8 cellular contexts compared by ENCODE assay signal in the genomic region with DNA sequence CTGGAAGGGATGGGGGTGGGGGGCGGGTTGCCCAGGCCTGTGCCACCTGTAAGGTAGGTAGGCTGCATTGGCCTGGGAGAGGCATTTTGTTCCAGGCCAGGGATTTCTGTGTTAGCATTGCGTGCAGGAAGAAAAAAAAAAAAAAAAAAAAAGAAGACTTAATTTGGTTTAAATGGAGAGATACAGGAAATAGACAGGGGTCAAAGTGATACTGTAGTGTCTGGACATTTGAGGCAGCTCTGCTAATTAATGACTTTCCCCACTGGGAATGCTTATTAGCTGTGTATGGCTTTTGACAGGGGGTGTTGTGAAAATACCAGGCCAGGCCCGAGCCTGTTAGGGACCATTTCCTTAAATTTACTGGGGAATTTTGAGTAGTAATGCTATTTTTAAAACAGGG.
DNase-seq lines count a peak whose midpoint lies in the region; ATAC-seq and TF ChIP-seq lines count a peak whose summit lies in the region.

No MANE protein-coding gene starts in this region.

- ATAC-seq in HG03045 (IDR thresholded peaks at IDR 0.05; ENCODE audit: unreplicated experiment) = no peak

- 0 out of 2 replicates have a peak, but pooled peaks cover 3% of the 10 kb centered on the region for H3K36me3 ChIP-seq in ACC112 (ENCODE audit: insufficient read depth, low read length)
- H3K36me3 ChIP-seq in HEK293 (ENCODE audit: control insufficient read depth in 2 of 2, insufficient read depth in 1 of 2, low read length in 2 of 2) = peaks cover 0 to 9% of the 10 kb centered on the region in 2 experiments; a peak in 1 of 3 replicates
- H3K36me3 ChIP-seq in brain microvascular endothelial cell (replicated peaks) = no peaks in the 10 kb centered on the region
- peaks cover 0 to 3% of the 10 kb centered on the region in 2 donors for H3K36me3 ChIP-seq in mucosa of rectum (ENCODE audit: control insufficient read depth in 2 of 2, insufficient read depth in 2 of 2, low read length in 2 of 2)

- H3K27ac ChIP-seq in ACC112 (ENCODE audit: low read depth, low read length) (no peak overlapping the region), HEK293 (ENCODE audit: extremely low read depth, low read depth, low read length) (peak overlapping the region; percentile 87; the same call in 1 of the 2 replicates), brain microvascular endothelial cell (no peak overlapping the region), mucosa of rectum (ENCODE audit: low read depth in 2 of 2, low read length in 2 of 2) (peak overlapping the region in 1 of 2 donors; percentile 84)

- H3K9me3 ChIP-seq in HEK293 (ENCODE audit: control insufficient read depth, insufficient read depth, low read depth, low read length) (no peaks in the 10 kb centered on the region), mucosa of rectum (ENCODE audit: control insufficient read depth in 2 of 2, low read length in 2 of 2) (no peaks in the 10 kb centered on the region)

- in situ Hi-C loops in brain microvascular endothelial cell (cut with HindIII; ENCODE audit: low pct_ligation_motif_present, low sequenced_read_pairs) = no loop called here

- H3K27me3 ChIP-seq in ACC112 (ENCODE audit: insufficient read depth, low read length) (no peaks in the 10 kb centered on the region), brain microvascular endothelial cell (replicated peaks) (no peaks in the 10 kb centered on the region), mucosa of rectum (ENCODE audit: control insufficient read depth in 2 of 2, insufficient read depth in 2 of 2, low read length in 2 of 2) (no peaks in the 10 kb centered on the region)

- DNase-seq in brain microvascular endothelial cell (no peak), NCI-H2171 treated with DMSO at 0.1 percent for 48 hours (lab: John Stamatoyannopoulos, UW) (no peak), DMS79 (lab: John Stamatoyannopoulos, UW) (no peak), C1 segment of cervical spinal cord (lab: John Stamatoyannopoulos, UW) (no peak)

- H3K79me2 ChIP-seq in ACC112 (ENCODE audit: control insufficient read depth, insufficient read depth, low read length, unreplicated experiment) = peaks cover 58% of the 10 kb centered on the region

- H3K4me3 ChIP-seq in ACC112 (ENCODE audit: low read depth, low read length) = peak overlapping the region; percentile 87
- H3K4me3 ChIP-seq in HEK293 (ENCODE audit: low read depth, low read length) = peak overlapping the region; percentile 80
- H3K4me3 ChIP-seq in brain microvascular endothelial cell (ENCODE audit: low read depth, low read length) = peak overlapping the region; percentile 69
- H3K4me3 ChIP-seq in mucosa of rectum (ENCODE audit: low read length in 2 of 2) = peak overlapping the region; percentile 73 to 76

- TF ChIP-seq CTCF in HEK293 (tag by site-specific recombination; IDR thresholded peaks at IDR 0.05) (no peak), brain microvascular endothelial cell (IDR thresholded peaks at IDR 0.05; ENCODE audit: low read depth, low read length, missing control alignments) (no peak)

- H3K4me1 ChIP-seq in ACC112 (ENCODE audit: control insufficient read depth, insufficient read depth, low read length, unreplicated experiment) = peaks cover 46% of the 10 kb centered on the region
- H3K4me1 ChIP-seq in HEK293 (ENCODE audit: control insufficient read depth, insufficient read depth, low read length) = peaks cover 31% of the 10 kb centered on the region
- peaks cover 11 to 15% of the 10 kb centered on the region in 2 donors for H3K4me1 ChIP-seq in mucosa of rectum (ENCODE audit: control insufficient read depth in 2 of 2, insufficient read depth in 2 of 2, low read length in 2 of 2)

- H2AFZ ChIP-seq in ACC112 (ENCODE audit: low read length, unreplicated experiment) = no peak overlapping the region

- H3K9ac ChIP-seq in mucosa of rectum (ENCODE audit: low read depth in 1 of 2, low read length in 2 of 2) = peak overlapping the region; percentile 68 to 90

- POLR2A ChIA-PET in HEK293 (lab: Yijun Ruan, JAX) = interaction anchor here (0.9 to 4.4 kb wide), 2 partner anchors 17 to 25 kb away, joined by 3 to 45 read pairs; a partner anchor contains a TSS

- CTCF ChIA-PET in HEK293 (lab: Yijun Ruan, JAX) = interaction anchor here (0.6 to 0.9 kb wide), 2 partner anchors 510 to 525 kb away, joined by 3 read pairs; no protein-coding TSS in a partner anchor

TF ChIP-seq in HEK293, 187 proteins besides CTCF, POLR2A, EP300 and RAD21 (continues in another document):
- TF ChIP-seq ZNF112 (tag by site-specific recombination; IDR thresholded peaks at IDR 0.05) (no peak), ZNF184 (tag by site-specific recombination; IDR thresholded peaks at IDR 0.05) (no peak), ZNF558 (tag by site-specific recombination; IDR thresholded peaks at IDR 0.05) (no peak), ZNF48 (tag by site-specific recombination; IDR thresholded peaks at IDR 0.05) (no peak), ZNF571 (tag by site-specific recombination; IDR thresholded peaks at IDR 0.05) (no peak), ZBTB48 (tag by site-specific recombination; IDR thresholded peaks at IDR 0.05) (no peak), ZNF394 (tag by site-specific recombination; IDR thresholded peaks at IDR 0.05; ENCODE audit: borderline replicate concordance) (no peak), ZNF23 (tag by site-specific recombination; IDR thresholded peaks at IDR 0.05; ENCODE audit: borderline replicate concordance) (no peak), EGR2 (tag by site-specific recombination; IDR thresholded peaks at IDR 0.05; ENCODE audit: low read depth) (no peak), ZNF37A (tag by site-specific recombination; IDR thresholded peaks at IDR 0.05) (no peak), ZNF16 (tag by site-specific recombination; IDR thresholded peaks at IDR 0.05; ENCODE audit: low read depth) (no peak)
- TF ChIP-seq, protein P1, sequence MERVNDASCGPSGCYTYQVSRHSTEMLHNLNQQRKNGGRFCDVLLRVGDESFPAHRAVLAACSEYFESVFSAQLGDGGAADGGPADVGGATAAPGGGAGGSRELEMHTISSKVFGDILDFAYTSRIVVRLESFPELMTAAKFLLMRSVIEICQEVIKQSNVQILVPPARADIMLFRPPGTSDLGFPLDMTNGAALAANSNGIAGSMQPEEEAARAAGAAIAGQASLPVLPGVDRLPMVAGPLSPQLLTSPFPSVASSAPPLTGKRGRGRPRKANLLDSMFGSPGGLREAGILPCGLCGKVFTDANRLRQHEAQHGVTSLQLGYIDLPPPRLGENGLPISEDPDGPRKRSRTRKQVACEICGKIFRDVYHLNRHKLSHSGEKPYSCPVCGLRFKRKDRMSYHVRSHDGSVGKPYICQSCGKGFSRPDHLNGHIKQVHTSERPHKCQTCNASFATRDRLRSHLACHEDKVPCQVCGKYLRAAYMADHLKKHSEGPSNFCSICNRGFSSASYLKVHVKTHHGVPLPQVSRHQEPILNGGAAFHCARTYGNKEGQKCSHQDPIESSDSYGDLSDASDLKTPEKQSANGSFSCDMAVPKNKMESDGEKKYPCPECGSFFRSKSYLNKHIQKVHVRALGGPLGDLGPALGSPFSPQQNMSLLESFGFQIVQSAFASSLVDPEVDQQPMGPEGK (tag by site-specific recombination; IDR thresholded peaks at IDR 0.05) = no peak
- TF ChIP-seq, protein P2, sequence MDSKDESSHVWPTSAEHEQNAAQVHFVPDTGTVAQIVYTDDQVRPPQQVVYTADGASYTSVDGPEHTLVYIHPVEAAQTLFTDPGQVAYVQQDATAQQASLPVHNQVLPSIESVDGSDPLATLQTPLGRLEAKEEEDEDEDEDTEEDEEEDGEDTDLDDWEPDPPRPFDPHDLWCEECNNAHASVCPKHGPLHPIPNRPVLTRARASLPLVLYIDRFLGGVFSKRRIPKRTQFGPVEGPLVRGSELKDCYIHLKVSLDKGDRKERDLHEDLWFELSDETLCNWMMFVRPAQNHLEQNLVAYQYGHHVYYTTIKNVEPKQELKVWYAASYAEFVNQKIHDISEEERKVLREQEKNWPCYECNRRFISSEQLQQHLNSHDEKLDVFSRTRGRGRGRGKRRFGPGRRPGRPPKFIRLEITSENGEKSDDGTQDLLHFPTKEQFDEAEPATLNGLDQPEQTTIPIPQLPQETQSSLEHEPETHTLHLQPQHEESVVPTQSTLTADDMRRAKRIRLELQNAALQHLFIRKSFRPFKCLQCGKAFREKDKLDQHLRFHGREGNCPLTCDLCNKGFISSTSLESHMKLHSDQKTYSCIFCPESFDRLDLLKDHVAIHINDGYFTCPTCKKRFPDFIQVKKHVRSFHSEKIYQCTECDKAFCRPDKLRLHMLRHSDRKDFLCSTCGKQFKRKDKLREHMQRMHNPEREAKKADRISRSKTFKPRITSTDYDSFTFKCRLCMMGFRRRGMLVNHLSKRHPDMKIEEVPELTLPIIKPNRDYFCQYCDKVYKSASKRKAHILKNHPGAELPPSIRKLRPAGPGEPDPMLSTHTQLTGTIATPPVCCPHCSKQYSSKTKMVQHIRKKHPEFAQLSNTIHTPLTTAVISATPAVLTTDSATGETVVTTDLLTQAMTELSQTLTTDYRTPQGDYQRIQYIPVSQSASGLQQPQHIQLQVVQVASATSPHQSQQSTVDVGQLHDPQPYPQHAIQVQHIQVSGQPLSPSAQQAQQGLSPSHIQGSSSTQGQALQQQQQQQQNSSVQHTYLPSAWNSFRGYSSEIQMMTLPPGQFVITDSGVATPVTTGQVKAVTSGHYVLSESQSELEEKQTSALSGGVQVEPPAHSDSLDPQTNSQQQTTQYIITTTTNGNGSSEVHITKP (tag by site-specific recombination; IDR thresholded peaks at IDR 0.05) = peak; percentile 27; the same call in 1 of the 2 replicates
